In the genomic region with DNA sequence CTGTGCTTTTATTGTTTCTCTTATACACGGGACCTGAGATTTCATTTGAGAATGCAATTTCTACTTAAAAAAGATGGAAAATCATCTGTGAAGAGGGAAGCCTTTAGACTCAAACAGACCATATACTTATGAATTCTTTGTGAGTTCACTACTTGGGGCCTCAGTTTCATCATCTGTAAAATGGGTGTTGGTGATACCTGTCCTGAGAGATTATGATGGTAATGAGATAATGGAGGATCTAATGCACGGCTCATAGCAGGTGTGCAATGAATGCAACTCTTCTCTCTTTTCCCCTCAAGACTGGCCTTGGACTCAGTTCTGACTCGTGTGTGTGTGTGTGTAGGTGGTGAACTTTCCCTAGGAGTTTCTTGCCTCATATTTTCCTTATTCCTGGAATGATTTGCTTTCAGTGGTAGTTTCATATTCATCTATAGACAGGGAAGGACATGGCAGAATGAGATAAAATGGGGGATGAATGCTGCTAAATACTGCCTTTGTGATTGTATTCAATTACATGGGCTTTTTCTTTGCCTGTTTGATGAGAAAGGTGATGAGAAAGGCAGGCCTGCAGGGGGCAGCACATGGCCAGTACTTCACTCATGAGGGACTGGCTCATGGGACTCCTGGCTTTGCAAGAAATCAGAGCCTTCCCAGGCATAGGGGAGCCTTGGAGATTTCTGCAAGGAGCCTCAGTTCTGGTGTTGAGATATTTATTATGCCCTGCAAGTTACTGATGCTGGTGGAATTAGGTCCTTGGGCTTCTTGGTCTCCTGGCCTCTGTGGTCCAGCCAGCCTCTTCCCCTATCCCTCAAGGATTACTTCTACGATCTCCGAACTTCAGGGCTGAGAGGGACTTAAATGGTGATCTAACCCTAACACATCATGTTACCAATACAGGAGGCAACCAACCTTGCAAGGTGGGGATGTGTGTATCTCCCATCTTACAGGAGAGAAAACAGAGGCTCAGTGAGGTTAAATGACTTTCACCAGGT, we compare ENCODE assay signal across 9 cellular contexts.
DNase-seq lines count a peak whose midpoint lies in the region; ATAC-seq and TF ChIP-seq lines count a peak whose summit lies in the region.
"Had no signal": no experiment of that assay in that cellular context is flagged by ENCODE, and none has a peak within 500 bp of the region (broad histone marks: within the 10 kb centered on the region; RNA-seq: fewer than 3 reads in every experiment).

No MANE protein-coding gene starts in this region.

- CTCF ChIA-PET in RWPE1 (lab: Yijun Ruan, JAX): interaction anchor here (0.9 kb wide), 1 partner anchor 12 kb away, joined by 4 read pairs; no protein-coding TSS in a partner anchor

- H3K27me3 Mint-ChIP-seq in activated T-helper 17 cell treated with anti-CD3 and anti-CD28 coated beads, Interleukin-2, amount 50 U/mL, for 72 hours: peaks cover 7% of the 10 kb centered on the region
- peaks cover 82% of the 10 kb centered on the region for H3K27me3 Mint-ChIP-seq in osteocyte (ENCODE audit: unreplicated experiment)

- H3K27me3 ChIP-seq in tibial artery: no peaks in the 10 kb centered on the region

- H3K27ac ChIP-seq in RWPE1 (no peak overlapping the region), tibial artery (no peak overlapping the region)

- peak; percentile 68 for DNase-seq in DMS53 treated with DMSO at 0.1 percent for 48 hours (lab: John Stamatoyannopoulos, UW; ENCODE audit: unreplicated experiment)
- DNase-seq in LHCN-M2 (ENCODE audit: low read depth): peak; percentile 68
- peak; percentile 56 for DNase-seq in RWPE1 (ENCODE audit: low spot score)
- peak; percentile 45 to 80 for DNase-seq in foreskin fibroblast
- DNase-seq in osteocyte (ENCODE audit: extremely low spot score, unreplicated experiment): peak; percentile 90
- peak; percentile 78 to 84 for DNase-seq in tibial artery

- peak overlapping the region; percentile 11 for H3K27ac Mint-ChIP-seq in activated T-helper 17 cell treated with anti-CD3 and anti-CD28 coated beads, Interleukin-2, amount 50 U/mL, for 72 hours
- H3K27ac Mint-ChIP-seq in osteocyte (ENCODE audit: unreplicated experiment): no peak overlapping the region
- H3K27ac Mint-ChIP-seq: activated naive CD8-positive, alpha-beta T cell had no signal

- H3K36me3 Mint-ChIP-seq in activated T-helper 17 cell treated with anti-CD3 and anti-CD28 coated beads, Interleukin-2, amount 50 U/mL, for 72 hours (ENCODE audit: low read depth): no peaks in the 10 kb centered on the region
- no peaks in the 10 kb centered on the region for H3K36me3 Mint-ChIP-seq in osteocyte (ENCODE audit: unreplicated experiment)
- H3K36me3 Mint-ChIP-seq: activated naive CD8-positive, alpha-beta T cell had no signal

- peak; percentile 71 for ATAC-seq in activated T-helper 17 cell treated with anti-CD3 and anti-CD28 coated beads, Interleukin-2, amount 50 U/mL, for 72 hours (replicated peaks)
- no peak for ATAC-seq in GM18868 (IDR thresholded peaks at IDR 0.05; ENCODE audit: unreplicated experiment)

- no peaks in the 10 kb centered on the region for H3K4me1 ChIP-seq in tibial artery

- H3K9me3 Mint-ChIP-seq in activated T-helper 17 cell treated with anti-CD3 and anti-CD28 coated beads, Interleukin-2, amount 50 U/mL, for 72 hours: no peaks in the 10 kb centered on the region
- no peaks in the 10 kb centered on the region for H3K9me3 Mint-ChIP-seq in osteocyte (ENCODE audit: unreplicated experiment)

- peaks cover 5% of the 10 kb centered on the region for H3K4me1 Mint-ChIP-seq in activated T-helper 17 cell treated with anti-CD3 and anti-CD28 coated beads, Interleukin-2, amount 50 U/mL, for 72 hours
- H3K4me1 Mint-ChIP-seq in osteocyte (ENCODE audit: unreplicated experiment): peaks cover 3% of the 10 kb centered on the region

- H3K36me3 ChIP-seq in tibial artery: no peaks in the 10 kb centered on the region

- POLR2A ChIA-PET in RWPE1 (lab: Yijun Ruan, JAX; ENCODE audit: low non-redundant PET): no interaction called here

- H3K4me3 Mint-ChIP-seq in activated T-helper 17 cell treated with anti-CD3 and anti-CD28 coated beads, Interleukin-2, amount 50 U/mL, for 72 hours: no peak overlapping the region
- no peak overlapping the region for H3K4me3 Mint-ChIP-seq in osteocyte (ENCODE audit: unreplicated experiment)
- H3K4me3 Mint-ChIP-seq: activated naive CD8-positive, alpha-beta T cell had no signal

- H3K4me3 ChIP-seq in foreskin fibroblast (ENCODE audit: low read depth in 1 of 2, low read length in 2 of 2) (no peak overlapping the region), tibial artery (no peak overlapping the region)

- intact Hi-C loops in tibial artery (cut with DNase I; ENCODE audit: low total_unique reads): loop anchor here (5.0 kb wide), 1 partner anchor 129 kb away; no protein-coding TSS in a partner anchor

- peaks cover 0 to 4% (median 0%) of the 10 kb centered on the region in 3 donors for H3K9me3 ChIP-seq in tibial artery

- peak; percentile 58 for TF ChIP-seq CTCF in RWPE1 (conservative IDR thresholded peaks at IDR 0.05; ENCODE audit: low read depth)
- peak; percentile 80 for TF ChIP-seq CTCF in foreskin fibroblast (IDR thresholded peaks at IDR 0.05; ENCODE audit: low read depth, low read length)
- TF ChIP-seq CTCF in osteocyte (IDR thresholded peaks at IDR 0.05): peak; percentile 76
- peak; percentile 65 to 70 for TF ChIP-seq CTCF in tibial artery (IDR thresholded peaks at IDR 0.05)
